ENCODE assay signal across 8 cellular contexts in genomic region chr4:47686294-47686872, GRCh38.
A peak's percentile ranks its signal among the peaks of the same experiment; 100 is the strongest.
DNase-seq lines count a peak whose midpoint lies in the region; ATAC-seq and TF ChIP-seq lines count a peak whose summit lies in the region.

No MANE protein-coding gene starts in this region.

- TF ChIP-seq CTCF in GM10266 (IDR thresholded peaks at IDR 0.05; ENCODE audit: control insufficient read depth, insufficient read depth, low read depth, missing control alignments), result peak; percentile 79
- peak in 55 of 56 donors; percentile 19 to 67 (median 47) for TF ChIP-seq CTCF in dorsolateral prefrontal cortex (IDR thresholded peaks at IDR 0.05 in 54 of 56, conservative IDR thresholded peaks at IDR 0.05 in 2 of 56; ENCODE audit: low read depth in 1 of 56, partially characterized antibody in 56 of 56)

- POLR2A ChIA-PET in activated CD4-positive, alpha-beta T cell treated with anti-CD3 and anti-CD28 coated beads for 36 hours (lab: Charles Lee), result no interaction called here

- H3K4me1 Mint-ChIP-seq in activated CD4-positive, alpha-beta T cell treated with anti-CD3 and anti-CD28 coated beads for 36 hours, result peaks cover 2% of the 10 kb centered on the region
- H3K4me1 Mint-ChIP-seq in stimulated activated naive B cell treated with anti-CD40 and anti-IgM and Interleukin-4, amounts not matched to agents 10 μg/mL and 1 μg/mL and 100 μg/mL, for 72 hours, result peaks cover 0 to 5% of the 10 kb centered on the region in 2 donors

- no peak overlapping the region for H3K27ac Mint-ChIP-seq in activated CD4-positive, alpha-beta T cell treated with anti-CD3 and anti-CD28 coated beads for 36 hours
- H3K27ac Mint-ChIP-seq in stimulated activated naive B cell treated with anti-CD40 and anti-IgM and Interleukin-4, amounts not matched to agents 10 μg/mL and 1 μg/mL and 100 μg/mL, for 72 hours, result no peak overlapping the region

- CTCF ChIA-PET in activated CD4-positive, alpha-beta T cell treated with anti-CD3 and anti-CD28 coated beads for 36 hours (lab: Charles Lee), result interaction anchor here (0.8 to 4.6 kb wide), 13 partner anchors 13 to 247 kb away, joined by 3 to 31 read pairs (median 5); partner anchors contain the start of gene CORIN

- DNase-seq in GM10266 (ENCODE audit: extremely low spot score) (peak; percentile 49), H7 (peak; percentile 45), MV-4-11 (lab: John Stamatoyannopoulos, UW) (peak; percentile 71), dorsolateral prefrontal cortex (no peak), mucosa of gallbladder (ENCODE audit: low spot score) (peak; percentile 51), cerebellum (ENCODE audit: low spot score) (no peak)
- DNase-seq in activated CD4-positive, alpha-beta T cell treated with anti-CD3 and anti-CD28 coated beads for 36 hours, result peak; percentile 84
- peak; percentile 27 for DNase-seq in stimulated activated naive B cell treated with anti-CD40 and anti-IgM and Interleukin-4, amounts not matched to agents 10 μg/mL and 1 μg/mL and 100 μg/mL, for 72 hours

- H3K27me3 ChIP-seq in H7 (ENCODE audit: control insufficient read depth, insufficient read depth, low read length), result no peaks in the 10 kb centered on the region
- peaks cover 0 to 4% (median 0%) of the 10 kb centered on the region in 45 donors for H3K27me3 ChIP-seq in dorsolateral prefrontal cortex

- no peak overlapping the region for H3K27ac ChIP-seq in dorsolateral prefrontal cortex

- peaks cover 7% of the 10 kb centered on the region for H3K27me3 Mint-ChIP-seq in activated CD4-positive, alpha-beta T cell treated with anti-CD3 and anti-CD28 coated beads for 36 hours
- H3K27me3 Mint-ChIP-seq in stimulated activated naive B cell treated with anti-CD40 and anti-IgM and Interleukin-4, amounts not matched to agents 10 μg/mL and 1 μg/mL and 100 μg/mL, for 72 hours, result peaks cover 7 to 12% of the 10 kb centered on the region in 2 donors

- intact Hi-C loops in activated CD4-positive, alpha-beta T cell treated with anti-CD3 and anti-CD28 coated beads for 36 hours (cut with DNase I, micrococcal nuclease), result loop anchor here (1.0 to 5.0 kb wide), 6 partner anchors 153 to 454 kb away; no protein-coding TSS in a partner anchor
- intact Hi-C loops in dorsolateral prefrontal cortex (cut with DNase I), result no loop called here

- H3K4me3 ChIP-seq in H7 (ENCODE audit: insufficient read depth, low read depth, low read length) (no peak overlapping the region), dorsolateral prefrontal cortex (no peak overlapping the region)

- H3K9me3 Mint-ChIP-seq in activated CD4-positive, alpha-beta T cell treated with anti-CD3 and anti-CD28 coated beads for 36 hours (ENCODE audit: low read depth), result no peaks in the 10 kb centered on the region
- no peaks in the 10 kb centered on the region for H3K9me3 Mint-ChIP-seq in stimulated activated naive B cell treated with anti-CD40 and anti-IgM and Interleukin-4, amounts not matched to agents 10 μg/mL and 1 μg/mL and 100 μg/mL, for 72 hours

- no peaks in the 10 kb centered on the region for H3K36me3 ChIP-seq in H7 (replicated peaks; ENCODE audit: control insufficient read depth, insufficient read depth, low read length)

- H3K36me3 Mint-ChIP-seq in activated CD4-positive, alpha-beta T cell treated with anti-CD3 and anti-CD28 coated beads for 36 hours (ENCODE audit: low read depth), result no peaks in the 10 kb centered on the region
- H3K36me3 Mint-ChIP-seq in stimulated activated naive B cell treated with anti-CD40 and anti-IgM and Interleukin-4, amounts not matched to agents 10 μg/mL and 1 μg/mL and 100 μg/mL, for 72 hours, result no peaks in the 10 kb centered on the region

- peak; percentile 97 for ATAC-seq in activated CD4-positive, alpha-beta T cell treated with anti-CD3 and anti-CD28 coated beads for 36 hours
- peak; percentile 92 to 94 for ATAC-seq in stimulated activated naive B cell treated with anti-CD40 and anti-IgM and Interleukin-4, amounts not matched to agents 10 μg/mL and 1 μg/mL and 100 μg/mL, for 72 hours (replicated peaks)

- no peak overlapping the region for H3K4me3 Mint-ChIP-seq in activated CD4-positive, alpha-beta T cell treated with anti-CD3 and anti-CD28 coated beads for 36 hours
- H3K4me3 Mint-ChIP-seq in stimulated activated naive B cell treated with anti-CD40 and anti-IgM and Interleukin-4, amounts not matched to agents 10 μg/mL and 1 μg/mL and 100 μg/mL, for 72 hours, result no peak overlapping the region

Comparison
In these comparisons a context has a peak if more than half of its experiments do, and no peak if none do; other contexts are left out.
1. DNase-seq: peak in GM10266 (single experiment), H7 (single experiment), MV-4-11 (single experiment), activated CD4-positive, alpha-beta T cell treated with anti-CD3 and anti-CD28 coated beads for 36 hours (single experiment), mucosa of gallbladder (single experiment) and stimulated activated naive B cell treated with anti-CD40 and anti-IgM and Interleukin-4, amounts not matched to agents 10 μg/mL and 1 μg/mL and 100 μg/mL, for 72 hours (single experiment); none in dorsolateral prefrontal cortex (0 of 10) and cerebellum (single experiment).
2. intact Hi-C loops: an anchor here in activated CD4-positive, alpha-beta T cell treated with anti-CD3 and anti-CD28 coated beads for 36 hours (1.0 to 5.0 kb wide); none called in dorsolateral prefrontal cortex.